Comparison of ENCODE assay signal across 1 cellular context in the genomic region with DNA sequence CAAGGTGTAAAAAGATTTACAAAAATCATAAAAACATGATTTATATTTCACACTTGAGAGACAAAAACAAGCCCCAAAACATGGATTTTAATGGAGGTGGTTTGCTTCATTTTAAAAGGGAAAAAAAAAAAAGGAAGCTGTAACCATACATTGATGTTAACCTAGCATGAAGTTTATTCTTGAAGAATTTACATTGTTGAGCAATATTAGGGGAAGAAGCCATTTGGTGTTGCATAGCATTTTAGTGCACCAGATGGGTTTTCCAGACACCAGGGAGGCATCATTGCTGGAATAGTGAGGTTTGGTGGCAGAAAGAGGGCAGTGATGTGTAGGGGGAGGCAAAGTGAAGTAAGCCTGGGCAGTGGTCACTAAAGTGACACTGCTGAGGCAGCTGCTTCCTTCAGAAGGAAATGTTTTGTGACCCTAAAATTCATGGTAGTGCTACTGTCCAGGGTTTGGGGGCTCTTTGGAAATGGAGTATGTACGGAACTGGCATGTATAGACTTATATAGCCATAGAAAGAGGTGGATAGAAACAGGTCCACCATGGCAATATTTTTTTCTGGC.
TF ChIP-seq lines count a peak whose summit lies in the region.

No MANE protein-coding gene starts in this region.

TF ChIP-seq in HEK293, 187 proteins besides CTCF, POLR2A, EP300 and RAD21:
- TF ChIP-seq ZNF777 (tag by site-specific recombination; IDR thresholded peaks at IDR 0.05; ENCODE audit: borderline replicate concordance), result 0 out of 2 replicates have a peak, but pooled peaks have one; percentile 17
- no peak for TF ChIP-seq PRDM1 (tag by site-specific recombination; IDR thresholded peaks at IDR 0.05)
TF ChIP-seq in HEK293: peak in this region for 1.
